ENCODE assay signal across 8 cellular contexts in genomic region chr2:238286987-238287386, GRCh38. TPM values are rescaled to one million over a fixed set of nuclear protein-coding genes. Genes with fewer than 3 reads are reported as not detected.
A peak's percentile ranks its signal among the peaks of the same experiment; 100 is the strongest.
DNase-seq lines count a peak whose midpoint lies in the region; ATAC-seq and TF ChIP-seq lines count a peak whose summit lies in the region.

No MANE protein-coding gene starts in this region.

- H3K4me3 ChIP-seq in astrocyte of the spinal cord (ENCODE audit: low read depth, low read length) (peak overlapping the region; percentile 72), mucosa of rectum (ENCODE audit: low read length in 2 of 2) (peak overlapping the region; percentile 75 to 89), suprapubic skin (peak overlapping the region; percentile 78)

- H3K36me3 ChIP-seq in mucosa of rectum (ENCODE audit: control insufficient read depth in 2 of 2, insufficient read depth in 2 of 2, low read length in 2 of 2) (no peaks in the 10 kb centered on the region), suprapubic skin (no peaks in the 10 kb centered on the region)

- TF ChIP-seq EP300 in suprapubic skin (IDR thresholded peaks at IDR 0.05), result no peak

- peak overlapping the region; percentile 97 to 98 for H3K9ac ChIP-seq in mucosa of rectum (ENCODE audit: low read depth in 1 of 2, low read length in 2 of 2)

- peak overlapping the region; percentile 84 for H3K4me3 Mint-ChIP-seq in activated CD8-positive, alpha-beta memory T cell treated with anti-CD3 and anti-CD28 coated beads, Interleukin-2, amount 10 ng/mL, durations not matched to agents 7 days and 5 days

- TF ChIP-seq CTCF in astrocyte of the spinal cord (IDR thresholded peaks at IDR 0.05; ENCODE audit: low read depth, low read length) (no peak), suprapubic skin (IDR thresholded peaks at IDR 0.05) (no peak)

- H3K36me3 Mint-ChIP-seq in activated CD8-positive, alpha-beta memory T cell treated with anti-CD3 and anti-CD28 coated beads, Interleukin-2, amount 10 ng/mL, durations not matched to agents 7 days and 5 days, result no peaks in the 10 kb centered on the region

- peak overlapping the region; percentile 91 to 93 for H3K27ac ChIP-seq in mucosa of rectum (ENCODE audit: low read depth in 2 of 2, low read length in 2 of 2)
- peak overlapping the region; percentile 99 for H3K27ac ChIP-seq in suprapubic skin

- H3K4me1 Mint-ChIP-seq in activated CD8-positive, alpha-beta memory T cell treated with anti-CD3 and anti-CD28 coated beads, Interleukin-2, amount 10 ng/mL, durations not matched to agents 7 days and 5 days, result peaks cover 25% of the 10 kb centered on the region

- H3K27me3 Mint-ChIP-seq in activated CD8-positive, alpha-beta memory T cell treated with anti-CD3 and anti-CD28 coated beads, Interleukin-2, amount 10 ng/mL, durations not matched to agents 7 days and 5 days, result no peaks in the 10 kb centered on the region

- no peaks in the 10 kb centered on the region for H3K27me3 ChIP-seq in mucosa of rectum (ENCODE audit: control insufficient read depth in 2 of 2, insufficient read depth in 2 of 2, low read length in 2 of 2)
- no peaks in the 10 kb centered on the region for H3K27me3 ChIP-seq in suprapubic skin

- CTCF ChIA-PET in activated CD8-positive, alpha-beta memory T cell treated with anti-CD3 and anti-CD28 coated beads, Interleukin-2, amount 10 ng/mL, durations not matched to agents 7 days and 5 days (lab: Charles Lee), result interaction anchor here (0.8 to 7.6 kb wide), 3 partner anchors 23 to 36 kb away, joined by 3 to 31 read pairs (median 5); no protein-coding TSS in a partner anchor

- 28% methylated on average over 6 of the region's 6 CpGs for WGBS in suprapubic skin

- ATAC-seq in activated CD8-positive, alpha-beta memory T cell treated with anti-CD3 and anti-CD28 coated beads, Interleukin-2, amount 10 ng/mL, durations not matched to agents 7 days and 5 days, result no peak
- no peak for ATAC-seq in HG02973 (IDR thresholded peaks at IDR 0.05; ENCODE audit: unreplicated experiment)

- no peaks in the 10 kb centered on the region for H3K9me3 ChIP-seq in mucosa of rectum (ENCODE audit: control insufficient read depth in 2 of 2, low read length in 2 of 2)
- H3K9me3 ChIP-seq in suprapubic skin, result no peaks in the 10 kb centered on the region

- TF ChIP-seq POLR2A in suprapubic skin (IDR thresholded peaks at IDR 0.05), result no peak

- H3K9me3 Mint-ChIP-seq in activated CD8-positive, alpha-beta memory T cell treated with anti-CD3 and anti-CD28 coated beads, Interleukin-2, amount 10 ng/mL, durations not matched to agents 7 days and 5 days (ENCODE audit: low read depth), result no peaks in the 10 kb centered on the region

- H3K4me1 ChIP-seq in mucosa of rectum (ENCODE audit: control insufficient read depth in 2 of 2, insufficient read depth in 2 of 2, low read length in 2 of 2) (peaks cover 68 to 75% of the 10 kb centered on the region in 2 donors), suprapubic skin (peaks cover 78% of the 10 kb centered on the region)

- no peak for DNase-seq in activated CD8-positive, alpha-beta memory T cell treated with anti-CD3 and anti-CD28 coated beads, Interleukin-2, amount 10 ng/mL, durations not matched to agents 7 days and 5 days
- DNase-seq in activated CD8-positive, alpha-beta memory T cell treated with anti-CD3 and anti-CD28 coated beads for 24 hours, result no peak
- DNase-seq in astrocyte of the spinal cord (ENCODE audit: low read depth, low spot score) (peak; percentile 10), suprapubic skin (ENCODE audit: low spot score in 2 of 2) (no peak), NCI-H524 treated with DMSO at 0.1 percent for 48 hours (lab: John Stamatoyannopoulos, UW) (no peak), T1000 (lab: John Stamatoyannopoulos, UW) (no peak)

- H3K27ac Mint-ChIP-seq in activated CD8-positive, alpha-beta memory T cell treated with anti-CD3 and anti-CD28 coated beads, Interleukin-2, amount 10 ng/mL, durations not matched to agents 7 days and 5 days, result no peak overlapping the region

- in situ Hi-C loops in astrocyte of the spinal cord (cut with HindIII; ENCODE audit: low sequenced_read_pairs), result no loop called here

RNA-seq across cellular contexts. Expression of gene PER2, which starts 1.4 kb away (rescaled TPM):
- total RNA-seq in activated CD8-positive, alpha-beta memory T cell treated with anti-CD3 and anti-CD28 coated beads, Interleukin-2, amount 10 ng/mL, durations not matched to agents 7 days and 5 days, result 10 to 100 TPM in 1 of 2 experiments, 1 to 10 TPM in 1; 9.1 to 11.5 TPM
- total RNA-seq in suprapubic skin, result 100 to 1,000 TPM in 1 of 4 donors, 10 to 100 TPM in 3; 24.3 to 105 (median 85.9) TPM

RNA-seq across cellular contexts. Expression of gene TRAF3IP1, which starts 33.3 kb away (rescaled TPM):
- 1 to 10 TPM; 6.8 to 8.8 TPM for total RNA-seq in activated CD8-positive, alpha-beta memory T cell treated with anti-CD3 and anti-CD28 coated beads, Interleukin-2, amount 10 ng/mL, durations not matched to agents 7 days and 5 days
- 10 to 100 TPM; 10.2 to 15.4 (median 10.6) TPM for total RNA-seq in suprapubic skin

RNA-seq across cellular contexts. Expression of gene HES6, which starts 47.1 kb away (rescaled TPM):
- 1 to 10 TPM; 3.0 to 4.0 TPM for total RNA-seq in activated CD8-positive, alpha-beta memory T cell treated with anti-CD3 and anti-CD28 coated beads, Interleukin-2, amount 10 ng/mL, durations not matched to agents 7 days and 5 days
- total RNA-seq in suprapubic skin, result 1 to 10 TPM; 4.0 to 10.0 (median 7.0) TPM
